In the genomic region with DNA sequence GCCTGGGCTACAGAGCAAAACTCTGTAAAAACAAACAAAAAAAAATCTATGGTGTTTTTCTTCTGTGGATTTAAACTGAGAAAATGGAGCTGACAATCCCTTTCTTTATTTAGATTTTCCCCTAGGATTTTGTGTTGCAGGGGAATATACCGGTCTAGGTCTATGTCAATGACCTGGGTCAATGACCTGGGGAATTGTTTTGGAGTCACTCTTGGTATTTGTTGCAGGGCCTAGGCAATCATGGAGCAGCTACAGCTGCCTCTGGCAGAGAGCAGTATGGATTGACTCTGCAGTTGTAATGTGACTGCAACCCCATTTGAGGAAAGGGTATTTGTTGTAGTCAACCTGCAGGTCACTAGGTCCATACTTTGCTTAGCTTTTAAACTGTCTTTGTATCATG, we compare ENCODE assay signal across 19 cellular contexts. TPM values are rescaled to one million over a fixed set of nuclear protein-coding genes. Genes with fewer than 3 reads are reported as not detected.
DNase-seq lines count a peak whose midpoint lies in the region; ATAC-seq, FAIRE-seq and TF ChIP-seq lines count a peak whose summit lies in the region.
"Had no signal": no experiment of that assay in that cellular context is flagged by ENCODE, and none has a peak within 500 bp of the region (broad histone marks: within the 10 kb centered on the region; RNA-seq: fewer than 3 reads in every experiment).

No MANE protein-coding gene starts in this region.

- H3K56ac ChIP-seq in IMR-90 (ENCODE audit: extremely low read depth, insufficient read depth, low read length) = no peak overlapping the region
- no peak overlapping the region for H3K56ac ChIP-seq in H1 (replicated peaks; ENCODE audit: insufficient read length, low read depth, low read length)

- H3K4me3 Mint-ChIP-seq in osteocyte (ENCODE audit: unreplicated experiment) = no peak overlapping the region
- H3K4me3 Mint-ChIP-seq: CD14-positive monocyte; CD8-positive, alpha-beta T cell; GM23338; H9 had no signal

- intact Hi-C loops in IMR-90 (cut with micrococcal nuclease) (loop anchor here (5.0 kb wide), 2 partner anchors 179 to 196 kb away; no protein-coding TSS in a partner anchor), right lobe of liver (cut with DNase I) (no loop called here), mammary epithelial cell (cut with micrococcal nuclease) (no loop called here)

- H3K4me2 ChIP-seq in IMR-90 (ENCODE audit: low read depth, low read length) (no peak overlapping the region), H1 (ENCODE audit: insufficient read depth in 1 of 2, low read depth in 2 of 2, low read length in 2 of 2) (no peak overlapping the region), mammary epithelial cell (ENCODE audit: insufficient read depth, low read depth, low read length) (no peak overlapping the region)
- H3K4me2 ChIP-seq: A549, GM23338 had no signal

- DNase-seq in IMR-90 = no peak
- DNase-seq in H1 (ENCODE audit: low read depth in 1 of 2, low spot score in 2 of 2) = no peak
- DNase-seq in right lobe of liver = no peak
- DNase-seq in osteocyte (ENCODE audit: extremely low spot score, unreplicated experiment) = no peak
- no peak for DNase-seq in mammary epithelial cell
- no peak for DNase-seq in OCI-M2 (lab: John Stamatoyannopoulos, UW; ENCODE audit: unreplicated experiment)
- DNase-seq: Caco-2; CD8-positive, alpha-beta T cell; DND-41; GF-D8; H9; KBM-7 had no signal

- no CpG with 5 or more reads among the region's 1 CpG for WGBS in IMR-90 (ENCODE audit: extremely low coverage in 2 of 2, insufficient read length in 1 of 2), 2 experiments
- 88% methylated on average over 1 of the region's 1 CpG; no CpG with 5 or more reads in 1 of the 2 experiments for WGBS in H1 (ENCODE audit: extremely low coverage in 1 of 2, insufficient coverage in 1 of 2, insufficient read length in 1 of 2, insufficient replicate concordance in 2 of 2, low coverage in 1 of 2, low lambda C conversion rate in 2 of 2, missing lambda C conversion rate in 1 of 2), 2 experiments
- WGBS in right lobe of liver (ENCODE audit: insufficient coverage, low coverage, low lambda C conversion rate, missing lambda C conversion rate) = 14% methylated on average over 1 of the region's 1 CpG
- 92% methylated on average over 1 of the region's 1 CpG for WGBS in mammary epithelial cell (ENCODE audit: low coverage, missing lambda C conversion rate)

- H2BK20ac ChIP-seq in IMR-90 (ENCODE audit: low read depth, low read length) = peak overlapping the region; percentile 93; the same call in 1 of the 2 replicates
- no peak overlapping the region for H2BK20ac ChIP-seq in H1 (ENCODE audit: low read length)

- no peaks in the 10 kb centered on the region for H3K27me3 Mint-ChIP-seq in osteocyte (ENCODE audit: unreplicated experiment)

- peaks cover 9% of the 10 kb centered on the region for H3K9me3 Mint-ChIP-seq in osteocyte (ENCODE audit: unreplicated experiment)
- H3K9me3 Mint-ChIP-seq: CD8-positive, alpha-beta T cell had no signal

- peak overlapping the region; percentile 23; the same call in 1 of the 2 replicates for H3K27ac ChIP-seq in IMR-90 (ENCODE audit: insufficient read depth, low read length)
- H3K27ac ChIP-seq in H1 (ENCODE audit: low read depth, low read length) = no peak overlapping the region
- H3K27ac ChIP-seq in right lobe of liver = no peak overlapping the region
- no peak overlapping the region for H3K27ac ChIP-seq in mammary epithelial cell (ENCODE audit: insufficient read depth, low read depth, low read length)
- H3K27ac ChIP-seq: A549 had no signal

- dilution Hi-C loops in IMR-90 (cut with HindIII; ENCODE audit: low sequenced_read_pairs, unreplicated experiment) = no loop called here
- dilution Hi-C loops in mammary epithelial cell (cut with HindIII; ENCODE audit: low sequenced_read_pairs) = no loop called here

- no peaks in the 10 kb centered on the region for H3K9me1 ChIP-seq in IMR-90 (ENCODE audit: insufficient read depth, low read length)

- H4K5ac ChIP-seq in IMR-90 (ENCODE audit: low read depth, low read length) (peak overlapping the region; percentile 49), H1 (ENCODE audit: insufficient read length, low read depth, low read length) (no peak overlapping the region)

- H3K36me3 ChIP-seq in IMR-90 (ENCODE audit: control insufficient read depth, insufficient read depth, low read length) = no peaks in the 10 kb centered on the region
- H3K36me3 ChIP-seq in H1 (ENCODE audit: control insufficient read depth in 2 of 4, insufficient read depth in 4 of 4, low read length in 3 of 4) = no peaks in the 10 kb centered on the region
- no peaks in the 10 kb centered on the region for H3K36me3 ChIP-seq in right lobe of liver
- no peaks in the 10 kb centered on the region for H3K36me3 ChIP-seq in mammary epithelial cell (ENCODE audit: insufficient read depth, low read length)
- H3K36me3 ChIP-seq: BE2C had no signal

- H3K23ac ChIP-seq in IMR-90 (ENCODE audit: low read depth, low read length) (peak overlapping the region; percentile 84; the same call in 1 of the 2 replicates), H1 (ENCODE audit: insufficient read length) (no peak overlapping the region)

- H2AFZ ChIP-seq in IMR-90 (replicated peaks; ENCODE audit: low read length, poor library complexity) = no peak overlapping the region
- 0 out of 2 replicates have a peak overlapping the region, but pooled peaks have one; percentile 17 for H2AFZ ChIP-seq in H1 (ENCODE audit: low read length)
- H2AFZ ChIP-seq in mammary epithelial cell (ENCODE audit: low read depth, low read length) = no peak overlapping the region

- H3K9me3 ChIP-seq in IMR-90 (ENCODE audit: control insufficient read depth, insufficient read depth, low read length) (no peaks in the 10 kb centered on the region), H1 (ENCODE audit: insufficient read depth in 2 of 2, low read depth in 1 of 2, low read length in 1 of 2) (peaks cover 6 to 7% of the 10 kb centered on the region in 2 experiments; a peak in 3 of 4 replicates), right lobe of liver (no peaks in the 10 kb centered on the region), mammary epithelial cell (replicated peaks; ENCODE audit: insufficient read depth, low read length) (no peaks in the 10 kb centered on the region)
- H3K9me3 ChIP-seq: Caco-2 had no signal

- peak overlapping the region; percentile 3; the same call in 1 of the 2 replicates for H2AK5ac ChIP-seq in IMR-90 (ENCODE audit: low read depth, low read length)
- no peak overlapping the region for H2AK5ac ChIP-seq in H1 (ENCODE audit: low read depth, low read length)

- H3K9ac ChIP-seq in IMR-90 (ENCODE audit: low read depth, low read length) = 0 out of 2 replicates have a peak overlapping the region, but pooled peaks have one; percentile 7
- H3K9ac ChIP-seq in H1 (replicated peaks in 1 of 4; ENCODE audit: extremely low read depth in 1 of 4, low read depth in 3 of 4, low read length in 3 of 4) = no peak overlapping the region
- no peak overlapping the region for H3K9ac ChIP-seq in mammary epithelial cell (ENCODE audit: insufficient read depth, low read length)

- CTCF ChIA-PET in IMR-90 (lab: Yijun Ruan, JAX) = interaction anchor here (0.7 to 1.6 kb wide), 3 partner anchors 123 to 188 kb away, joined by 3 to 5 read pairs (median 3); no protein-coding TSS in a partner anchor
- CTCF ChIA-PET in H1 (lab: Charles Lee; ENCODE audit: partially characterized antibody) = interaction anchor here (1.3 kb wide), 1 partner anchor 150 kb away, joined by 3 read pairs; no protein-coding TSS in a partner anchor
- CTCF ChIA-PET in mammary epithelial cell (lab: Charles Lee; ENCODE audit: low non-redundant PET) = no interaction called here

- H3K23me2 ChIP-seq in H1 (ENCODE audit: low read depth, low read length) = no peaks in the 10 kb centered on the region

- no peaks in the 10 kb centered on the region for H3K27me3 ChIP-seq in IMR-90 (ENCODE audit: control insufficient read depth, insufficient read depth, low read length)
- no peaks in the 10 kb centered on the region for H3K27me3 ChIP-seq in H1 (replicated peaks in 1 of 4; ENCODE audit: control insufficient read depth in 3 of 4, extremely low read depth in 1 of 4, insufficient read depth in 3 of 4, low read length in 3 of 4)
- no peaks in the 10 kb centered on the region for H3K27me3 ChIP-seq in right lobe of liver
- H3K27me3 ChIP-seq in mammary epithelial cell (ENCODE audit: insufficient read depth, low read length) = no peaks in the 10 kb centered on the region
- H3K27me3 ChIP-seq: BE2C had no signal

- peak overlapping the region; percentile 12 for H2BK5ac ChIP-seq in IMR-90 (ENCODE audit: low read depth, low read length, poor library complexity, severe bottlenecking)
- no peak overlapping the region for H2BK5ac ChIP-seq in H1 (ENCODE audit: low read depth, low read length)

- H3K4ac ChIP-seq in IMR-90 (ENCODE audit: low read depth, low read length) (peak overlapping the region; percentile 7; the same call in 1 of the 2 replicates), H1 (replicated peaks; ENCODE audit: insufficient read length, low read depth, low read length) (no peak overlapping the region)

- H3K14ac ChIP-seq in IMR-90 (replicated peaks; ENCODE audit: low read depth, low read length) (peak overlapping the region; percentile 2; the same call in 1 of the 2 replicates), H1 (ENCODE audit: insufficient read length) (no peak overlapping the region)

- ATAC-seq in IMR-90 (ENCODE audit: low read depth) (no peak), right lobe of liver (peak; percentile 85 to 99 (median 94)), GM18873 (IDR thresholded peaks at IDR 0.05; ENCODE audit: low FRiP score, unreplicated experiment) (no peak), GM21717 (IDR thresholded peaks at IDR 0.05; ENCODE audit: unreplicated experiment) (no peak)
- ATAC-seq: A549; CD8-positive, alpha-beta T cell; GM23338 had no signal

- H3K18ac ChIP-seq in IMR-90 (ENCODE audit: low read depth, low read length) (peak overlapping the region; percentile 45), H1 (ENCODE audit: extremely low read depth, low read length) (no peak overlapping the region)

- H3K4me1 Mint-ChIP-seq in osteocyte (ENCODE audit: unreplicated experiment) = peaks cover 30% of the 10 kb centered on the region
- H3K4me1 Mint-ChIP-seq: CD14-positive monocyte, GM23338, H9 had no signal

- no peak for FAIRE-seq in H1 (lab: Jason Lieb, UNC)
- FAIRE-seq: A549 had no signal

- H3K36me3 Mint-ChIP-seq in osteocyte (ENCODE audit: unreplicated experiment) = peaks cover 4% of the 10 kb centered on the region
- H3K36me3 Mint-ChIP-seq: CD14-positive monocyte; CD8-positive, alpha-beta T cell had no signal

- peak overlapping the region; percentile 1; the same call in 1 of the 2 replicates for H4K91ac ChIP-seq in IMR-90 (ENCODE audit: insufficient read depth, low read depth, low read length)
- no peak overlapping the region for H4K91ac ChIP-seq in H1 (replicated peaks; ENCODE audit: insufficient read length, low read length)

- in situ Hi-C loops in IMR-90 (cut with MboI; ENCODE audit: low sequenced_read_pairs) = no loop called here
- in situ Hi-C loops in mammary epithelial cell (cut with MboI; ENCODE audit: low sequenced_read_pairs in 2 of 2) = no loop called here

- BruUV-seq in IMR-90 (replicated peaks; lab: Mats Ljungman, UMichigan) = no TSS peak
- no TSS peak for BruUV-seq in mammary epithelial cell (replicated peaks; lab: Mats Ljungman, UMichigan)

- H2AK9ac ChIP-seq in IMR-90 (replicated peaks; ENCODE audit: low read depth, low read length, poor library complexity) = no peak overlapping the region

- peak overlapping the region; percentile 54 for H3K27ac Mint-ChIP-seq in osteocyte (ENCODE audit: unreplicated experiment)
- H3K27ac Mint-ChIP-seq: CD8-positive, alpha-beta T cell; GM23338; H9 had no signal

- H2BK12ac ChIP-seq in H1 (ENCODE audit: low read depth, low read length) = no peak overlapping the region

- no peaks in the 10 kb centered on the region for H3K79me1 ChIP-seq in IMR-90 (ENCODE audit: low read depth in 1 of 2, low read length in 2 of 2)
- no peaks in the 10 kb centered on the region for H3K79me1 ChIP-seq in H1 (ENCODE audit: low read depth, low read length)

- H2BK120ac ChIP-seq in IMR-90 (ENCODE audit: low read depth, low read length) = peak overlapping the region; percentile 57
- H2BK120ac ChIP-seq in H1 (replicated peaks; ENCODE audit: low read depth, low read length) = no peak overlapping the region

- TF ChIP-seq POLR2A in IMR-90 (IDR thresholded peaks at IDR 0.05; ENCODE audit: low read depth, low read length) (no peak), H1 (IDR thresholded peaks at IDR 0.05; ENCODE audit: control extremely low read depth in 1 of 2, low read depth in 2 of 2, low read length in 2 of 2) (no peak), right lobe of liver (IDR thresholded peaks at IDR 0.05) (no peak)

- TF ChIP-seq CTCF in IMR-90 (conservative IDR thresholded peaks at IDR 0.05; ENCODE audit: low read depth, low read length) (no peak), H1 (IDR thresholded peaks at IDR 0.05; ENCODE audit: control extremely low read depth in 1 of 3, insufficient read depth in 1 of 3, low read depth in 1 of 3, low read length in 3 of 3) (no peak), right lobe of liver (IDR thresholded peaks at IDR 0.05) (no peak), osteocyte (IDR thresholded peaks at IDR 0.05) (no peak), mammary epithelial cell (conservative IDR thresholded peaks at IDR 0.05 in 1 of 2, IDR thresholded peaks at IDR 0.05 in 1 of 2; ENCODE audit: extremely low read depth in 1 of 2, insufficient read depth in 1 of 2, low read depth in 1 of 2, low read length in 2 of 2) (no peak)

- no peak for TF ChIP-seq RAD21 in IMR-90 (IDR thresholded peaks at IDR 0.05; ENCODE audit: low read length)
- no peak for TF ChIP-seq RAD21 in H1 (IDR thresholded peaks at IDR 0.05 in 1 of 2, conservative IDR thresholded peaks at IDR 0.05 in 1 of 2; ENCODE audit: low read depth in 2 of 2, low read length in 2 of 2)

- H2BK15ac ChIP-seq in IMR-90 (ENCODE audit: low read depth, low read length) = peak overlapping the region; percentile 18; the same call in 1 of the 3 replicates
- no peak overlapping the region for H2BK15ac ChIP-seq in H1 (ENCODE audit: low read length)

- no peaks in the 10 kb centered on the region for H3K79me2 ChIP-seq in H1 (ENCODE audit: control insufficient read depth in 1 of 2, insufficient read depth in 2 of 2, low read length in 2 of 2)
- H3K79me2 ChIP-seq in mammary epithelial cell (ENCODE audit: insufficient read depth, low read length) = no peaks in the 10 kb centered on the region

- H4K8ac ChIP-seq in IMR-90 (ENCODE audit: low read depth in 2 of 2, low read length in 2 of 2) (peak overlapping the region in 1 of 2 experiments; percentile 4; a peak in 2 of 4 replicates), H1 (ENCODE audit: extremely low read depth, insufficient read depth, low read length) (no peak overlapping the region)

- H3K4me3 ChIP-seq in IMR-90 (ENCODE audit: insufficient read depth, low read depth, low read length) = no peak overlapping the region
- H3K4me3 ChIP-seq in H1 (ENCODE audit: extremely low read depth in 1 of 4, insufficient read depth in 2 of 4, low read depth in 3 of 4, low read length in 4 of 4) = no peak overlapping the region
- H3K4me3 ChIP-seq in right lobe of liver = no peak overlapping the region
- no peak overlapping the region for H3K4me3 ChIP-seq in mammary epithelial cell (replicated peaks in 1 of 3; ENCODE audit: insufficient read depth in 1 of 3, low read depth in 2 of 3, low read length in 3 of 3)
- H3K4me3 ChIP-seq: A549, GM23338 had no signal

- H3K4me1 ChIP-seq in IMR-90 (ENCODE audit: control insufficient read depth, insufficient read depth, low read length) (peaks cover 10% of the 10 kb centered on the region; the same call in 1 of the 2 replicates), H1 (replicated peaks in 1 of 4; ENCODE audit: control insufficient read depth in 3 of 4, insufficient read depth in 4 of 4, low read length in 3 of 4) (no peaks in the 10 kb centered on the region), right lobe of liver (peaks cover 0 to 10% (median 0%) of the 10 kb centered on the region in 4 donors), mammary epithelial cell (ENCODE audit: insufficient read depth, low read length) (no peaks in the 10 kb centered on the region)
- H3K4me1 ChIP-seq: A549, Caco-2 had no signal

- H4K20me1 ChIP-seq in IMR-90 (ENCODE audit: insufficient read depth, low read length) (no peaks in the 10 kb centered on the region), H1 (replicated peaks in 1 of 2; ENCODE audit: control insufficient read depth in 1 of 2, insufficient read depth in 2 of 2, low read length in 2 of 2) (no peaks in the 10 kb centered on the region), mammary epithelial cell (ENCODE audit: insufficient read depth, low read length) (no peaks in the 10 kb centered on the region)

- no peak for TF ChIP-seq EP300 in H1 (IDR thresholded peaks at IDR 0.05; ENCODE audit: borderline replicate concordance in 1 of 2, low read depth in 2 of 2, low read length in 2 of 2)

- POLR2A ChIA-PET in IMR-90 (lab: Charles Lee; ENCODE audit: unreplicated experiment) (interaction anchor here (0.6 kb wide), 1 partner anchor 154 kb away, joined by 7 read pairs; no protein-coding TSS in a partner anchor), H1 (lab: Charles Lee; ENCODE audit: partially characterized antibody) (no interaction called here)

RNA-seq across cellular contexts. Expression of gene SLC7A14, which starts 37.6 kb away (rescaled TPM):
- total RNA-seq in IMR-90 (2012; rRNA removed) (6.7 and 6.8 TPM in 2 replicates), right lobe of liver (under 1 TPM in 2 of 6 experiments, not detected in 4; 0.05 to 0.11 TPM), osteocyte (1.8 and 2.1 TPM in 2 replicates), mammary epithelial cell (under 1 TPM in 1 of 2 donors, not detected in 1; under 0.01 TPM)
- polyA plus RNA-seq in IMR-90 (2012; rRNA removed) (2.5 and 2.7 TPM in 2 replicates), H1 (2011; rRNA removed) (0.21 and 0.52 TPM in 2 replicates), mammary epithelial cell (not detected)
- polyA plus RNA-seq in IMR-90 (2012; cell fraction: cytosol; rRNA removed) = 1.6 TPM in 2 replicates
- 1.0 and 2.1 TPM in 2 replicates for polyA plus RNA-seq in IMR-90 (2012; cell fraction: nucleus; rRNA removed; ENCODE audit: low replicate concordance)
- total RNA-seq in H1 (2021; fragmentation: NEBNext Ultra II Directional; extraction: Animal tissue kit (Norgen Biotek cat#: 25700)) = 0.95 and 2.4 TPM in 2 replicates
- polyA plus RNA-seq in H1 (2011; cell fraction: cytosol; rRNA removed) = 0.48 TPM
- 2.1 TPM for polyA plus RNA-seq in H1 (2011; cell fraction: nucleus; rRNA removed)
- 0.27 to 0.38 TPM (median 0.34 TPM) in 4 replicates for polyA plus RNA-seq in H1 (2012, experiment 1 of 2)
- 1.2 TPM for polyA plus RNA-seq in H1 (2012, experiment 2 of 2)
- 1.1 TPM for polyA plus RNA-seq in H1 (2013, experiment 1 of 2)
- 1.3 TPM for polyA plus RNA-seq in H1 (2013, experiment 2 of 2)
- 0.85 and 1.9 TPM in 2 replicates for polyA minus RNA-seq in H1 (2011; rRNA and poly(A)+ RNA removed)
- polyA minus RNA-seq in H1 (2011; cell fraction: cytosol; rRNA and poly(A)+ RNA removed) = 0.95 TPM
- polyA minus RNA-seq in H1 (2011; cell fraction: nucleus; rRNA and poly(A)+ RNA removed) = 2.3 TPM
- not detected for polyA minus RNA-seq in mammary epithelial cell
- total RNA-seq: Caco-2; CD8-positive, alpha-beta T cell; HT1080 had no signal
- polyA plus RNA-seq: A549, CD14-positive monocyte had no signal

Comparison
In these comparisons a context has a peak if more than half of its experiments do, and no peak if none do; other contexts are left out.
1. ATAC-seq: peak in right lobe of liver (4 of 4); none in IMR-90 (single experiment), GM18873 (single experiment) and GM21717 (single experiment).